In genomic region chr1:38990401-38990745, GRCh38 we compare ENCODE assay signal across 8 cellular contexts. TPM values are rescaled to one million over a fixed set of nuclear protein-coding genes. Genes with fewer than 3 reads are reported as not detected.
DNase-seq lines count a peak whose midpoint lies in the region; ATAC-seq and TF ChIP-seq lines count a peak whose summit lies in the region.

No MANE protein-coding gene starts in this region.

- H3K9me3 ChIP-seq in SK-N-MC (ENCODE audit: low read depth, low read length) (no peaks in the 10 kb centered on the region), esophagus muscularis mucosa (no peaks in the 10 kb centered on the region)

- WGBS in esophagus muscularis mucosa: 22% methylated on average over 5 of the region's 5 CpGs

- H3K4me1 ChIP-seq in esophagus muscularis mucosa: peaks cover 18 to 45% (median 34%) of the 10 kb centered on the region in 4 donors

- intact Hi-C loops in activated naive CD4-positive, alpha-beta T cell treated with anti-CD3 and anti-CD28 coated beads for 36 hours (cut with micrococcal nuclease): loop anchor here (2.0 to 5.0 kb wide), 2 partner anchors 118 to 1058 kb away; partner anchors contain the start of gene MYCBP
- intact Hi-C loops in esophagus muscularis mucosa (cut with DNase I): loop anchor here (5.0 kb wide), 2 partner anchors 37 to 133 kb away; partner anchors contain the start of genes NDUFS5 and RRAGC

- CTCF ChIA-PET in activated naive CD4-positive, alpha-beta T cell treated with anti-CD3 and anti-CD28 coated beads for 36 hours (lab: Charles Lee): interaction anchor here (0.6 to 0.9 kb wide), 3 partner anchors 10 to 42 kb away, joined by 4 read pairs; no protein-coding TSS in a partner anchor

- H3K27me3 Mint-ChIP-seq in activated naive CD4-positive, alpha-beta T cell treated with anti-CD3 and anti-CD28 coated beads for 36 hours (ENCODE audit: low read depth): no peaks in the 10 kb centered on the region
- no peaks in the 10 kb centered on the region for H3K27me3 Mint-ChIP-seq in progenitor cell of endocrine pancreas

- peak overlapping the region; percentile 64 for H3K9ac ChIP-seq in SK-N-MC (ENCODE audit: insufficient read length)

- H3K36me3 Mint-ChIP-seq in activated naive CD4-positive, alpha-beta T cell treated with anti-CD3 and anti-CD28 coated beads for 36 hours (ENCODE audit: low read depth): peaks cover 25% of the 10 kb centered on the region
- H3K36me3 Mint-ChIP-seq in progenitor cell of endocrine pancreas (ENCODE audit: insufficient read depth): peaks cover 10% of the 10 kb centered on the region

- no peak for TF ChIP-seq POLR2A in esophagus muscularis mucosa (IDR thresholded peaks at IDR 0.05; ENCODE audit: low read depth)

- peaks cover 46% of the 10 kb centered on the region for H3K4me1 Mint-ChIP-seq in activated naive CD4-positive, alpha-beta T cell treated with anti-CD3 and anti-CD28 coated beads for 36 hours (ENCODE audit: low read depth)
- H3K4me1 Mint-ChIP-seq in progenitor cell of endocrine pancreas (ENCODE audit: low read depth): peaks cover 39% of the 10 kb centered on the region

- peak overlapping the region; percentile 76 for H3K4me3 Mint-ChIP-seq in activated naive CD4-positive, alpha-beta T cell treated with anti-CD3 and anti-CD28 coated beads for 36 hours
- peak overlapping the region; percentile 74 for H3K4me3 Mint-ChIP-seq in progenitor cell of endocrine pancreas (ENCODE audit: low read depth)

- no peak for TF ChIP-seq EP300 in esophagus muscularis mucosa (IDR thresholded peaks at IDR 0.05)

- H3K27ac ChIP-seq in SK-N-MC (peak overlapping the region; percentile 58; the same call in 1 of the 2 replicates), esophagus muscularis mucosa (replicated peaks in 1 of 4) (peak overlapping the region; percentile 95 to 99 (median 98))

- H3K27me3 ChIP-seq in esophagus muscularis mucosa: no peaks in the 10 kb centered on the region

- no peaks in the 10 kb centered on the region for H3K9me3 Mint-ChIP-seq in activated naive CD4-positive, alpha-beta T cell treated with anti-CD3 and anti-CD28 coated beads for 36 hours
- no peaks in the 10 kb centered on the region for H3K9me3 Mint-ChIP-seq in progenitor cell of endocrine pancreas (ENCODE audit: low read depth)

- no peak for ATAC-seq in HG02763 (IDR thresholded peaks at IDR 0.05; ENCODE audit: unreplicated experiment)
- no peak for ATAC-seq in HG02973 (IDR thresholded peaks at IDR 0.05; ENCODE audit: unreplicated experiment)

- H3K36me3 ChIP-seq in SK-N-MC (ENCODE audit: insufficient read depth, low read length): peaks cover 27% of the 10 kb centered on the region
- H3K36me3 ChIP-seq in esophagus muscularis mucosa: peaks cover 0 to 9% (median 2%) of the 10 kb centered on the region in 4 donors

- TF ChIP-seq CTCF in esophagus muscularis mucosa (IDR thresholded peaks at IDR 0.05): no peak
- no peak for TF ChIP-seq CTCF in progenitor cell of endocrine pancreas (IDR thresholded peaks at IDR 0.05; ENCODE audit: unreplicated experiment)

- H3K4me3 ChIP-seq in SK-N-MC (peak overlapping the region; percentile 99), esophagus muscularis mucosa (peak overlapping the region; percentile 97 to 100 (median 100))

- H3K27ac Mint-ChIP-seq in activated naive CD4-positive, alpha-beta T cell treated with anti-CD3 and anti-CD28 coated beads for 36 hours: peak overlapping the region; percentile 84
- H3K27ac Mint-ChIP-seq in progenitor cell of endocrine pancreas: peak overlapping the region; percentile 92

- DNase-seq in activated naive CD4-positive, alpha-beta T cell treated with anti-CD3 and anti-CD28 coated beads for 36 hours: no peak
- DNase-seq in activated naive CD4-positive, alpha-beta T cell treated with Interleukin-2 at 50 U/mL for 16 hours: no peak
- DNase-seq in SK-N-MC (ENCODE audit: low read depth, low spot score) (no peak), esophagus muscularis mucosa (ENCODE audit: extremely low spot score) (no peak), progenitor cell of endocrine pancreas (ENCODE audit: low spot score, unreplicated experiment) (no peak)
- no peak for DNase-seq in activated CD4-positive, CD25-positive, alpha-beta regulatory T cell (lab: John Stamatoyannopoulos, UW)

RNA-seq across cellular contexts. Expression of gene AKIRIN1, which starts 0.7 kb away (rescaled TPM):
- 10 to 100 TPM; 58.1 to 58.5 TPM for total RNA-seq in activated naive CD4-positive, alpha-beta T cell treated with anti-CD3 and anti-CD28 coated beads for 36 hours
- 10 to 100 TPM; 59.0 to 93.1 (median 69.2) TPM for total RNA-seq in esophagus muscularis mucosa
- total RNA-seq in progenitor cell of endocrine pancreas: 96.1 and 96.2 TPM in 2 replicates

RNA-seq across cellular contexts. Expression of gene NDUFS5, which starts 35.8 kb away (rescaled TPM):
- 100 to 1,000 TPM; 226 TPM for total RNA-seq in activated naive CD4-positive, alpha-beta T cell treated with anti-CD3 and anti-CD28 coated beads for 36 hours
- total RNA-seq in esophagus muscularis mucosa: 100 to 1,000 TPM; 274 to 655 (median 373) TPM
- total RNA-seq in progenitor cell of endocrine pancreas: 208 and 221 TPM in 2 replicates

RNA-seq across cellular contexts. Expression of gene RHBDL2, which starts 48.7 kb away (rescaled TPM):
- total RNA-seq in activated naive CD4-positive, alpha-beta T cell treated with anti-CD3 and anti-CD28 coated beads for 36 hours: not detected
- total RNA-seq in esophagus muscularis mucosa: not detected
- not detected in 2 replicates for total RNA-seq in progenitor cell of endocrine pancreas
